In genomic region chr11:64887757-64888405, GRCh38 we compare ENCODE assay signal across 8 cellular contexts. TPM values are rescaled to one million over a fixed set of nuclear protein-coding genes. Genes with fewer than 3 reads are reported as not detected.
DNase-seq lines count a peak whose midpoint lies in the region; ATAC-seq and TF ChIP-seq lines count a peak whose summit lies in the region.

No MANE protein-coding gene starts in this region.

- H4K20me1 ChIP-seq in hepatocyte (ENCODE audit: insufficient read depth, poor library complexity, severe bottlenecking), result no peaks in the 10 kb centered on the region

- 26% methylated on average over 21 of the region's 34 CpGs for WGBS in hepatocyte (ENCODE audit: low lambda C conversion rate, missing lambda C conversion rate)

- peak overlapping the region; percentile 81 to 88 for H3K27ac Mint-ChIP-seq in T-cell

- H3K9me3 ChIP-seq in adipocyte (ENCODE audit: control insufficient read depth, low read length), result no peaks in the 10 kb centered on the region
- H3K9me3 ChIP-seq in hepatocyte (ENCODE audit: low read depth), result no peaks in the 10 kb centered on the region

- H3K27me3 ChIP-seq in adipocyte (replicated peaks; ENCODE audit: control insufficient read depth, insufficient read depth, low read length), result no peaks in the 10 kb centered on the region
- no peaks in the 10 kb centered on the region for H3K27me3 ChIP-seq in hepatocyte

- POLR2A ChIA-PET in T-cell (lab: Charles Lee), result no interaction called here

- TF ChIP-seq CTCF in hepatocyte (IDR thresholded peaks at IDR 0.05; ENCODE audit: poor library complexity), result peak; percentile 95

- H3K4me2 ChIP-seq in hepatocyte, result peak overlapping the region; percentile 71

- no peaks in the 10 kb centered on the region for H3K27me3 Mint-ChIP-seq in T-cell

- no peaks in the 10 kb centered on the region for H3K36me3 ChIP-seq in adipocyte (ENCODE audit: control insufficient read depth, insufficient read depth, low read length, severe bottlenecking)
- no peaks in the 10 kb centered on the region for H3K36me3 ChIP-seq in hepatocyte (replicated peaks; ENCODE audit: insufficient read depth, low read depth)

- CTCF ChIA-PET in T-cell (lab: Charles Lee), result interaction anchor here (0.5 to 1.6 kb wide), 11 partner anchors 9 to 44 kb away, joined by 3 to 11 read pairs (median 3); partner anchors contain the start of genes CDC42BPG (in 1 of the 2) and EHD1 (in 1 of the 2)

- peak overlapping the region; percentile 60 for H2AFZ ChIP-seq in hepatocyte

- H3K4me1 ChIP-seq in adipocyte (ENCODE audit: control insufficient read depth, insufficient read depth, low read length) (peaks cover 17% of the 10 kb centered on the region), hepatocyte (ENCODE audit: insufficient read depth) (peaks cover 38% of the 10 kb centered on the region)

- H3K4me3 Mint-ChIP-seq in T-cell, result peak overlapping the region; percentile 59 to 76 (median 73)

- peaks cover 21% of the 10 kb centered on the region for H3K79me2 ChIP-seq in hepatocyte

- no peaks in the 10 kb centered on the region for H3K9me2 ChIP-seq in hepatocyte (replicated peaks; ENCODE audit: insufficient read depth)

- peak overlapping the region; percentile 50 for H3K9ac ChIP-seq in adipocyte (ENCODE audit: low read length)

- DNase-seq in CD1c-positive myeloid dendritic cell (ENCODE audit: extremely low spot score), result peak; percentile 91
- peak; percentile 68 to 70 for DNase-seq in Kasumi-1 (lab: John Stamatoyannopoulos, UW)
- peak; percentile 44 to 88 (median 78) for DNase-seq in T-cell
- peak; percentile 84 for DNase-seq in adipocyte (ENCODE audit: low read depth)
- peak; percentile 89 for DNase-seq in hepatocyte (ENCODE audit: low spot score)
- peak; percentile 89 for DNase-seq in sciatic nerve (ENCODE audit: low spot score)
- no peak for DNase-seq in NCI-H128 (lab: John Stamatoyannopoulos, UW; ENCODE audit: unreplicated experiment)

- H3K4me1 Mint-ChIP-seq in T-cell, result peaks cover 24 to 34% (median 33%) of the 10 kb centered on the region in 3 donors

- ATAC-seq in GM19397 (IDR thresholded peaks at IDR 0.05; ENCODE audit: unreplicated experiment) (peak; percentile 76), T-cell (replicated peaks in 1 of 4) (peak; percentile 84 to 93 (median 87)), sciatic nerve (peak; percentile 92)

- H3K4me3 ChIP-seq in adipocyte (ENCODE audit: low read length) (no peak overlapping the region), hepatocyte (no peak overlapping the region)

- no peaks in the 10 kb centered on the region for H3K9me3 Mint-ChIP-seq in T-cell

- H3K27ac ChIP-seq in hepatocyte, result peak overlapping the region; percentile 92

- intact Hi-C loops in sciatic nerve (cut with DNase I), result no loop called here

- H3K36me3 Mint-ChIP-seq in T-cell, result no peaks in the 10 kb centered on the region

RNA-seq across cellular contexts. Expression of gene EHD1, which starts 9.5 kb away (rescaled TPM):
- 100 to 1,000 TPM; 126 to 286 (median 269) TPM for total RNA-seq in T-cell
- 44.8 and 52.4 TPM in 2 replicates for total RNA-seq in hepatocyte
- polyA plus RNA-seq in hepatocyte, result 66.6 and 69.5 TPM in 2 replicates
- total RNA-seq in sciatic nerve, result 64.5 TPM

RNA-seq across cellular contexts. Expression of gene ATG2A, which starts 29.1 kb away (rescaled TPM):
- total RNA-seq in T-cell (100 to 1,000 TPM in 1 of 5 donors, 10 to 100 TPM in 4; 50.9 to 165 (median 55.4) TPM), hepatocyte (16.4 and 18.1 TPM in 2 replicates), sciatic nerve (28.0 TPM)
- 11.7 and 17.0 TPM in 2 replicates for polyA plus RNA-seq in hepatocyte

RNA-seq across cellular contexts. Expression of gene PPP2R5B, which starts 36.6 kb away (rescaled TPM):
- total RNA-seq in T-cell (10 to 100 TPM; 15.3 to 25.4 (median 17.2) TPM), hepatocyte (15.8 and 16.9 TPM in 2 replicates), sciatic nerve (21.1 TPM)
- polyA plus RNA-seq in hepatocyte, result 16.2 and 19.5 TPM in 2 replicates

RNA-seq across cellular contexts. Expression of gene CDC42BPG, which starts 43.4 kb away (rescaled TPM):
- total RNA-seq in T-cell (10 to 100 TPM in 1 of 5 donors, 1 to 10 TPM in 4; 7.4 to 10.5 (median 9.1) TPM), hepatocyte (6.5 and 8.4 TPM in 2 replicates), sciatic nerve (0.58 TPM)
- 3.1 and 5.5 TPM in 2 replicates for polyA plus RNA-seq in hepatocyte

RNA-seq across cellular contexts. Expression of gene GPHA2, which starts 47.8 kb away (rescaled TPM):
- total RNA-seq in T-cell (under 1 TPM in 1 of 5 donors, not detected in 4; 0.90 TPM), hepatocyte (2.0 TPM in 1 of 2 replicates, not detected in the other), sciatic nerve (not detected)
- polyA plus RNA-seq in hepatocyte, result not detected in 2 replicates
